In genomic region chr11:119741369-119742262, GRCh38 we compare ENCODE assay signal across 8 cellular contexts. TPM values are rescaled to one million over a fixed set of nuclear protein-coding genes. Genes with fewer than 3 reads are reported as not detected.
DNase-seq lines count a peak whose midpoint lies in the region; ATAC-seq, FAIRE-seq and TF ChIP-seq lines count a peak whose summit lies in the region.

No MANE protein-coding gene starts in this region.

- ATAC-seq in A549 (peak; percentile 89 to 97), T-helper 17 cell (peak; percentile 78)

- no peak for FAIRE-seq in A549 (lab: Jason Lieb, UNC)

- 19% methylated on average over 12 of the region's 54 CpGs for WGBS in A549 (ENCODE audit: missing lambda C conversion rate)
- no CpG with 5 or more reads among the region's 54 CpGs for WGBS in iPS DF 6.9 (ENCODE audit: insufficient coverage, insufficient read length)

- peak in 1 of 2 experiments; percentile 13; a peak in 1 of 5 replicates for TF ChIP-seq RAD21 in A549 (conservative IDR thresholded peaks at IDR 0.05 in 1 of 2, IDR thresholded peaks at IDR 0.05 in 1 of 2)

- H3K27me3 Mint-ChIP-seq in T-helper 17 cell: peaks cover 63% of the 10 kb centered on the region

- peak overlapping the region; percentile 68 for H3K4me3 Mint-ChIP-seq in T-helper 17 cell

- POLR2A ChIA-PET in A549 (lab: Yijun Ruan, JAX): no interaction called here

- no peaks in the 10 kb centered on the region for H3K4me1 ChIP-seq in A549
- H3K4me1 ChIP-seq in iPS DF 6.9 (ENCODE audit: control insufficient read depth, insufficient read depth, low read length): peaks cover 8% of the 10 kb centered on the region

- TF ChIP-seq POLR2A in A549 (IDR thresholded peaks at IDR 0.05; ENCODE audit: low read length): no peak

- H3K4me1 Mint-ChIP-seq in T-helper 17 cell: peaks cover 14% of the 10 kb centered on the region

- peaks cover 10% of the 10 kb centered on the region for H3K27me3 ChIP-seq in H7 (ENCODE audit: control insufficient read depth, insufficient read depth, low read length)
- no peaks in the 10 kb centered on the region for H3K27me3 ChIP-seq in iPS DF 6.9 (ENCODE audit: control insufficient read depth, insufficient read depth, low read length)

- H3K27ac ChIP-seq in A549: 0 out of 6 replicates have a peak overlapping the region, but pooled peaks of 1 of the 2 experiments have one; percentile 46
- no peak overlapping the region for H3K27ac ChIP-seq in iPS DF 6.9 (ENCODE audit: low read length)

- H3K4me2 ChIP-seq in A549: peak overlapping the region; percentile 59

- H3K36me3 Mint-ChIP-seq in T-helper 17 cell (ENCODE audit: low read depth): peaks cover 9% of the 10 kb centered on the region

- H3K9me3 ChIP-seq in A549: no peaks in the 10 kb centered on the region
- H3K9me3 ChIP-seq in T-helper 17 cell (ENCODE audit: control insufficient read depth, low read length, poor library complexity, severe bottlenecking): no peaks in the 10 kb centered on the region
- no peaks in the 10 kb centered on the region for H3K9me3 ChIP-seq in iPS DF 6.9 (ENCODE audit: control insufficient read depth, insufficient read depth, low read length)

- TF ChIP-seq EP300 in A549 (IDR thresholded peaks at IDR 0.05): no peak

- peak; percentile 20 to 58 for DNase-seq in A549 (ENCODE audit: low read depth in 1 of 2, low spot score in 1 of 2)
- peak; percentile 97 for DNase-seq in H7
- DNase-seq in T-helper 17 cell: peak; percentile 35 to 54 (median 50)
- peak in 38 of 58 donors; percentile 25 to 77 (median 59) for DNase-seq in anterior cingulate cortex (lab: John Stamatoyannopoulos, UW)
- no peak for DNase-seq in iPS DF 6.9 (ENCODE audit: low read depth, low spot score)
- DNase-seq in stimulated activated CD4-positive, alpha-beta T cell treated with anti-CD3 and anti-CD28 coated beads, Interleukin-12 subunit alpha, Interleukin-12 subunit beta, amount 100 ng/mL, for 48 hours (ENCODE audit: low read depth in 2 of 3, low spot score in 1 of 3): peak; percentile 31 to 50 (median 35)
- DNase-seq in SK-N-DZ (ENCODE audit: low spot score): no peak
- DNase-seq in NCI-H510A treated with DMSO at 0.1 percent for 48 hours (lab: John Stamatoyannopoulos, UW): no peak

- CTCF ChIA-PET in A549 (lab: Yijun Ruan, JAX): interaction anchor here (0.6 to 2.7 kb wide), 3 partner anchors 13 to 70 kb away, joined by 3 to 20 read pairs (median 5); partner anchors contain the start of gene NECTIN1

- H3K27ac Mint-ChIP-seq in T-helper 17 cell: no peak overlapping the region

- H3K4me3 ChIP-seq in A549: no peak overlapping the region; the same call in 2 of the 3 replicates
- H3K4me3 ChIP-seq in H7 (ENCODE audit: insufficient read depth, low read depth, low read length): peak overlapping the region; percentile 55
- H3K4me3 ChIP-seq in iPS DF 6.9 (ENCODE audit: low read length): peak overlapping the region; percentile 14; the same call in 1 of the 2 replicates

- no peaks in the 10 kb centered on the region for H3K36me3 ChIP-seq in H7 (replicated peaks; ENCODE audit: control insufficient read depth, insufficient read depth, low read length)
- no peaks in the 10 kb centered on the region for H3K36me3 ChIP-seq in iPS DF 6.9 (ENCODE audit: control insufficient read depth, insufficient read depth, low read length)

- TF ChIP-seq CTCF in A549 (IDR thresholded peaks at IDR 0.05): peak; percentile 62

TF ChIP-seq in A549, 52 proteins besides CTCF, POLR2A, EP300 and RAD21:
- TF ChIP-seq GATA3 (IDR thresholded peaks at IDR 0.05; ENCODE audit: borderline replicate concordance) (no peak), SMC3 (IDR thresholded peaks at IDR 0.05) (peak; percentile 62), POLR2AphosphoS2 (conservative IDR thresholded peaks at IDR 0.05; ENCODE audit: low read length) (no peak)

RNA-seq across cellular contexts. Expression of gene NECTIN1, which starts 12.6 kb away (rescaled TPM):
- polyA plus RNA-seq in A549 (2011; rRNA removed): 2.2 and 4.6 TPM in 2 replicates
- 5.1 and 7.0 TPM in 2 replicates for polyA plus RNA-seq in A549 (2012; cell fraction: cytosol; rRNA removed)
- polyA plus RNA-seq in A549 (2012; cell fraction: nucleus; rRNA removed): 7.2 and 9.3 TPM in 2 replicates
- polyA plus RNA-seq in A549 (2017; fragmentation: RNase III; extraction: RNeasy Plus Mini Kit Qiagen cat#74134 plus additional on column Dnase treatment): 5.4 to 5.5 TPM (median 5.4 TPM) in 3 replicates
- polyA minus RNA-seq in A549 (2011; rRNA and poly(A)+ RNA removed): 12.9 and 16.0 TPM in 2 replicates
- 20.9 and 24.6 TPM in 2 replicates for total RNA-seq in H7 (2014; rRNA removed; shearing (Covaris generic))
- 1 to 10 TPM; 5.2 to 5.3 TPM for total RNA-seq in T-helper 17 cell
- 6.1 and 7.1 TPM in 2 replicates for polyA plus RNA-seq in SK-N-DZ (2014; cell fraction: cytosol; rRNA removed)
- 3.6 and 3.9 TPM in 2 replicates for polyA plus RNA-seq in SK-N-DZ (2014; cell fraction: nucleus; rRNA removed)

Comparison
In these comparisons a context has a peak if more than half of its experiments do, and no peak if none do; other contexts are left out.
1. DNase-seq: peak in A549 (2 of 2), H7 (single experiment), T-helper 17 cell (3 of 3), anterior cingulate cortex (38 of 58) and stimulated activated CD4-positive, alpha-beta T cell treated with anti-CD3 and anti-CD28 coated beads, Interleukin-12 subunit alpha, Interleukin-12 subunit beta, amount 100 ng/mL, for 48 hours (3 of 3); none in iPS DF 6.9 (single experiment), SK-N-DZ (single experiment) and NCI-H510A treated with DMSO at 0.1 percent for 48 hours (single experiment).